24 cellular contexts compared by ENCODE assay signal in the genomic region with DNA sequence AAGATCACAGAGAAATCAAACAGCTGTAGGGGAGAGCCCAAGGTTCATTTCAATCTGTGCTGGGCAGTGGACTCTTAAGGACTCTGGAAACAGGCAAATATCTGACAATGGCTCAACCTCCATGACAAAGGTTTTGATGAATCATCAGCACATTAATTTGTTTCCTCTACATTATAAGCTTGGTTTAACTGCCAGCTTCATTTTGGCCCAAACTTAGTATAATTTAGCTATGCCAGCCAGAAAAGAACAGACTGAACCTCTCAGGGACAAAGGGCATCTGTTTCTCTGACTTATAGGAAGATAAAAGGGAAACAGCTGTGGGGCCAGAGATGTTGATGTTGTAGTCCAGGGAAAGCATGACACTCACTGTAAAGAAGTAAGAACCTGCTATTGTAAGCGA.
A peak's percentile ranks its signal among the peaks of the same experiment; 100 is the strongest.
DNase-seq lines count a peak whose midpoint lies in the region; ATAC-seq and TF ChIP-seq lines count a peak whose summit lies in the region.
"Had no signal": no experiment of that assay in that cellular context is flagged by ENCODE, and none has a peak within 500 bp of the region (broad histone marks: within the 10 kb centered on the region; RNA-seq: fewer than 3 reads in every experiment).

No MANE protein-coding gene starts in this region.

- H4K20me1 ChIP-seq in SK-N-SH (ENCODE audit: insufficient read depth): no peaks in the 10 kb centered on the region
- H4K20me1 ChIP-seq: BLaER1 had no signal

- no peaks in the 10 kb centered on the region for H3K27me3 ChIP-seq in SK-N-SH (ENCODE audit: insufficient read depth)
- H3K27me3 ChIP-seq: BLaER1, esophagus squamous epithelium, right atrium auricular region, tibial nerve had no signal

- TF ChIP-seq RAD21 in SK-N-SH (IDR thresholded peaks at IDR 0.05; ENCODE audit: low read length): no peak

- H3F3A ChIP-seq in SK-N-SH (replicated peaks; ENCODE audit: insufficient read depth): no peaks in the 10 kb centered on the region

- peak in 1 of 2 experiments; percentile 35; a peak in 1 of 4 replicates for TF ChIP-seq EP300 in SK-N-SH (IDR thresholded peaks at IDR 0.05; ENCODE audit: borderline replicate concordance in 1 of 2, low read depth in 1 of 2, low read length in 1 of 2)

- H3K36me3 ChIP-seq in SK-N-SH (replicated peaks in 1 of 2; ENCODE audit: control insufficient read depth in 1 of 2, insufficient read depth in 2 of 2, low read length in 1 of 2): no peaks in the 10 kb centered on the region
- H3K36me3 ChIP-seq: BLaER1, esophagus squamous epithelium, right atrium auricular region, tibial nerve had no signal

- H3K4me3 ChIP-seq in SK-N-SH (ENCODE audit: low read depth in 2 of 2, low read length in 1 of 2): no peak overlapping the region
- H3K4me3 ChIP-seq: A549, BLaER1, esophagus squamous epithelium, right atrium auricular region, tibial nerve had no signal

- TF ChIP-seq CTCF in SK-N-SH (IDR thresholded peaks at IDR 0.05): no peak

- H2AFZ ChIP-seq in SK-N-SH (ENCODE audit: low read depth): no peak overlapping the region

- no peaks in the 10 kb centered on the region for H3K9me2 ChIP-seq in SK-N-SH

- no peak overlapping the region for H3K4me2 ChIP-seq in SK-N-SH
- H3K4me2 ChIP-seq: A549, BLaER1 had no signal

- peak overlapping the region in 1 of 2 experiments; percentile 93; a peak in 2 of 4 replicates for H3K27ac ChIP-seq in SK-N-SH (ENCODE audit: low read depth in 2 of 2, low read length in 1 of 2)
- H3K27ac ChIP-seq: A549, BLaER1, esophagus squamous epithelium, HL-60, tibial nerve, VCaP had no signal

- POLR2A ChIA-PET in SK-N-SH (lab: Yijun Ruan, JAX): interaction anchor here (0.6 kb wide), 1 partner anchor 22 kb away, joined by 3 read pairs; no protein-coding TSS in a partner anchor

- 0% methylated on average over 1 of the region's 1 CpG for WGBS in SK-N-SH (ENCODE audit: low lambda C conversion rate)

- DNase-seq in SK-N-SH (peak; percentile 38), RPMI7951 (ENCODE audit: low read depth) (peak; percentile 62), kidney tubule cell (ENCODE audit: low spot score) (peak; percentile 22), ecto neural progenitor cell (ENCODE audit: low spot score) (no peak), RKO (ENCODE audit: low spot score) (no peak)
- DNase-seq: activated CD4-positive, alpha-beta T cell treated with anti-CD3 and anti-CD28 coated beads, Interleukin-2, amount 50 U/mL, for 1 hour; Calu3; effector memory CD4-positive, alpha-beta T cell; esophagus squamous epithelium; left colon; naive thymus-derived CD8-positive, alpha-beta T cell; NCI-H187 treated with DMSO at 0.1 percent for 48 hours; RPMI8226; stimulated activated CD4-positive, alpha-beta T cell treated with anti-CD3 and anti-CD28 coated beads, Interleukin-12 subunit alpha, Interleukin-12 subunit beta, amount 100 ng/mL, for 4 hours had no signal

- H3K9ac ChIP-seq in SK-N-SH: no peak overlapping the region
- H3K9ac ChIP-seq: BLaER1 had no signal

- peaks cover 0 to 15% of the 10 kb centered on the region in 2 experiments; a peak in 2 of 4 replicates for H3K4me1 ChIP-seq in SK-N-SH (ENCODE audit: control insufficient read depth in 1 of 2, insufficient read depth in 2 of 2, low read depth in 1 of 2, low read length in 1 of 2)
- H3K4me1 ChIP-seq: A549, BLaER1, right atrium auricular region, tibial nerve had no signal

- no peaks in the 10 kb centered on the region for H3K79me2 ChIP-seq in SK-N-SH (ENCODE audit: insufficient read depth)

- CTCF ChIA-PET in SK-N-SH (lab: Yijun Ruan, JAX): interaction anchor here (0.8 to 1.0 kb wide), 2 partner anchors 206 to 211 kb away, joined by 3 read pairs; no protein-coding TSS in a partner anchor

- ATAC-seq in SK-N-SH treated with all-trans-retinoic acid at 6 μM for 48 hours (no peak; the same call in 2 of the 3 replicates), GM21786 (IDR thresholded peaks at IDR 0.05; ENCODE audit: unreplicated experiment) (no peak), GM19467 (IDR thresholded peaks at IDR 0.05; ENCODE audit: unreplicated experiment) (no peak)
- ATAC-seq: A549; activated T-helper 17 cell treated with anti-CD3 and anti-CD28 coated beads, Interleukin-2, amount 50 U/mL, for 72 hours; left colon; naive thymus-derived CD8-positive, alpha-beta T cell had no signal

- no peaks in the 10 kb centered on the region for H3K9me3 ChIP-seq in SK-N-SH
- H3K9me3 ChIP-seq: A549 had no signal

TF ChIP-seq in SK-N-SH, 30 proteins besides CTCF, POLR2A, EP300 and RAD21:
- peak; percentile 23 for TF ChIP-seq CHD2 (IDR thresholded peaks at IDR 0.05; ENCODE audit: low read length, partially characterized antibody)
- TF ChIP-seq GATA2 (CRISPR knock-in tag; IDR thresholded peaks at IDR 0.05): peak; percentile 40; the same call in 1 of the 2 replicates
- 0 out of 2 replicates have a peak, but pooled peaks have one; percentile 20 for TF ChIP-seq FOXJ3 (CRISPR knock-in tag; IDR thresholded peaks at IDR 0.05)
- no peak for TF ChIP-seq RCOR1 (IDR thresholded peaks at IDR 0.05; ENCODE audit: low read length)

TF ChIP-seq in SK-N-SH treated with all-trans-retinoic acid at 6 μM for 48 hours, 23 proteins besides CTCF, POLR2A, EP300 and RAD21:
- TF ChIP-seq PATZ1 (CRISPR knock-in tag; IDR thresholded peaks at IDR 0.05; ENCODE audit: borderline replicate concordance) (no peak), TCF4 (CRISPR knock-in tag; IDR thresholded peaks at IDR 0.05; ENCODE audit: borderline replicate concordance) (no peak), BACH2 (CRISPR knock-in tag; IDR thresholded peaks at IDR 0.05; ENCODE audit: borderline replicate concordance) (no peak), ESRRG (CRISPR knock-in tag; IDR thresholded peaks at IDR 0.05) (no peak), GLIS3 (CRISPR knock-in tag; IDR thresholded peaks at IDR 0.05) (no peak), ZC3H10 (CRISPR knock-in tag; IDR thresholded peaks at IDR 0.05) (no peak), ZNF8 (CRISPR knock-in tag; IDR thresholded peaks at IDR 0.05) (no peak), RARB (CRISPR knock-in tag; IDR thresholded peaks at IDR 0.05) (no peak), CSDC2 (CRISPR knock-in tag; IDR thresholded peaks at IDR 0.05) (no peak), ARNTL (CRISPR knock-in tag; IDR thresholded peaks at IDR 0.05; ENCODE audit: borderline replicate concordance, low read depth) (no peak), ZFP3 (CRISPR knock-in tag; IDR thresholded peaks at IDR 0.05) (no peak)
- TF ChIP-seq, protein P1, sequence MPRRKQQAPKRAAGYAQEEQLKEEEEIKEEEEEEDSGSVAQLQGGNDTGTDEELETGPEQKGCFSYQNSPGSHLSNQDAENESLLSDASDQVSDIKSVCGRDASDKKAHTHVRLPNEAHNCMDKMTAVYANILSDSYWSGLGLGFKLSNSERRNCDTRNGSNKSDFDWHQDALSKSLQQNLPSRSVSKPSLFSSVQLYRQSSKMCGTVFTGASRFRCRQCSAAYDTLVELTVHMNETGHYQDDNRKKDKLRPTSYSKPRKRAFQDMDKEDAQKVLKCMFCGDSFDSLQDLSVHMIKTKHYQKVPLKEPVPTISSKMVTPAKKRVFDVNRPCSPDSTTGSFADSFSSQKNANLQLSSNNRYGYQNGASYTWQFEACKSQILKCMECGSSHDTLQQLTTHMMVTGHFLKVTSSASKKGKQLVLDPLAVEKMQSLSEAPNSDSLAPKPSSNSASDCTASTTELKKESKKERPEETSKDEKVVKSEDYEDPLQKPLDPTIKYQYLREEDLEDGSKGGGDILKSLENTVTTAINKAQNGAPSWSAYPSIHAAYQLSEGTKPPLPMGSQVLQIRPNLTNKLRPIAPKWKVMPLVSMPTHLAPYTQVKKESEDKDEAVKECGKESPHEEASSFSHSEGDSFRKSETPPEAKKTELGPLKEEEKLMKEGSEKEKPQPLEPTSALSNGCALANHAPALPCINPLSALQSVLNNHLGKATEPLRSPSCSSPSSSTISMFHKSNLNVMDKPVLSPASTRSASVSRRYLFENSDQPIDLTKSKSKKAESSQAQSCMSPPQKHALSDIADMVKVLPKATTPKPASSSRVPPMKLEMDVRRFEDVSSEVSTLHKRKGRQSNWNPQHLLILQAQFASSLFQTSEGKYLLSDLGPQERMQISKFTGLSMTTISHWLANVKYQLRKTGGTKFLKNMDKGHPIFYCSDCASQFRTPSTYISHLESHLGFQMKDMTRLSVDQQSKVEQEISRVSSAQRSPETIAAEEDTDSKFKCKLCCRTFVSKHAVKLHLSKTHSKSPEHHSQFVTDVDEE (CRISPR knock-in tag; IDR thresholded peaks at IDR 0.05): no peak

Comparison
In these comparisons a context has a peak if more than half of its experiments do, and no peak if none do; other contexts are left out.
1. DNase-seq: peak in SK-N-SH (single experiment), RPMI7951 (single experiment) and kidney tubule cell (single experiment); none in ecto neural progenitor cell (single experiment) and RKO (single experiment).